26 cellular contexts compared by ENCODE assay signal in genomic region chr1:236085545-236086159, GRCh38. TPM values are rescaled to one million over a fixed set of nuclear protein-coding genes. Genes with fewer than 3 reads are reported as not detected.
A peak's percentile ranks its signal among the peaks of the same experiment; 100 is the strongest.
DNase-seq lines count a peak whose midpoint lies in the region; ATAC-seq, FAIRE-seq and TF ChIP-seq lines count a peak whose summit lies in the region.
"Had no signal": no experiment of that assay in that cellular context is flagged by ENCODE, and none has a peak within 500 bp of the region (broad histone marks: within the 10 kb centered on the region; RNA-seq: fewer than 3 reads in every experiment).

No MANE protein-coding gene starts in this region.

- H3K79me2 ChIP-seq in trophoblast cell (ENCODE audit: control insufficient read depth, insufficient read depth, low read length, poor library complexity), result no peaks in the 10 kb centered on the region

- H3K27me3 ChIP-seq in IMR-90 (ENCODE audit: control insufficient read depth, insufficient read depth, low read length) (no peaks in the 10 kb centered on the region), trophoblast cell (ENCODE audit: insufficient read depth, low read length) (no peaks in the 10 kb centered on the region), ovary (no peaks in the 10 kb centered on the region)
- H3K27me3 ChIP-seq: BLaER1, Peyer's patch had no signal

- H3K4me3 ChIP-seq in IMR-90 (ENCODE audit: insufficient read depth, low read depth, low read length) (no peak overlapping the region), trophoblast cell (ENCODE audit: low read depth, low read length) (no peak overlapping the region), ovary (no peak overlapping the region)
- H3K4me3 ChIP-seq: BLaER1, Peyer's patch, SK-N-MC had no signal

- H3K23ac ChIP-seq in IMR-90 (ENCODE audit: low read depth, low read length) (no peak overlapping the region), trophoblast cell (ENCODE audit: low read length) (peak overlapping the region; percentile 27)

- TF ChIP-seq POLR2A in GM12891 (IDR thresholded peaks at IDR 0.05; ENCODE audit: low read depth, low read length), result no peak
- TF ChIP-seq POLR2A in IMR-90 (IDR thresholded peaks at IDR 0.05; ENCODE audit: low read depth, low read length), result no peak
- no peak for TF ChIP-seq POLR2A in ovary (IDR thresholded peaks at IDR 0.05)

- no peaks in the 10 kb centered on the region for H3K79me1 ChIP-seq in IMR-90 (ENCODE audit: low read depth in 1 of 2, low read length in 2 of 2)
- no peaks in the 10 kb centered on the region for H3K79me1 ChIP-seq in trophoblast cell (ENCODE audit: low read length)

- H3K56ac ChIP-seq in IMR-90 (ENCODE audit: extremely low read depth, insufficient read depth, low read length), result no peak overlapping the region

- DNase-seq in GM12891 (ENCODE audit: insufficient read length, low spot score), result no peak
- DNase-seq in IMR-90, result no peak
- no peak for DNase-seq in endothelial cell (ENCODE audit: low spot score)
- no peak for DNase-seq in trophoblast cell
- no peak for DNase-seq in head of caudate nucleus
- DNase-seq in activated CD4-positive, alpha-beta T cell treated with anti-CD3 and anti-CD28 coated beads for 4 hours, result no peak
- no peak for DNase-seq in ovary
- DNase-seq: CD4-positive, CD25-positive, alpha-beta regulatory T cell; GOT3; HCEC 1CT; NCI-H1048; NCI-H1417; NCI-H1694; NCI-H2081; NCI-H226; NCI-H510A; NCI-H69; SIG-M5 had no signal

- H3K9ac ChIP-seq in IMR-90 (ENCODE audit: low read depth, low read length) (no peak overlapping the region), trophoblast cell (ENCODE audit: low read length) (no peak overlapping the region)
- H3K9ac ChIP-seq: BLaER1, KMS-11 had no signal

- no peak for TF ChIP-seq EP300 in ovary (IDR thresholded peaks at IDR 0.05)

- 91% methylated on average over 6 of the region's 6 CpGs; no CpG with 5 or more reads in 1 of the 2 experiments for WGBS in IMR-90 (ENCODE audit: extremely low coverage in 2 of 2, insufficient read length in 1 of 2), 2 experiments
- 100% methylated on average over 1 of the region's 6 CpGs for WGBS in trophoblast cell (ENCODE audit: extremely low coverage, insufficient coverage, insufficient read length)
- whole genome bisulfite sequencing in ovary, 3 donors, result 80 to 91% (median 85%) methylated on average over 6 of the region's 6 CpGs

- peaks cover 7% of the 10 kb centered on the region; the same call in 1 of the 2 replicates for H3K4me1 ChIP-seq in IMR-90 (ENCODE audit: control insufficient read depth, insufficient read depth, low read length)
- H3K4me1 ChIP-seq in trophoblast cell (ENCODE audit: control insufficient read depth in 1 of 2, insufficient read depth in 2 of 2, low read length in 2 of 2), result no peaks in the 10 kb centered on the region
- peaks cover 4% of the 10 kb centered on the region for H3K4me1 ChIP-seq in ovary (ENCODE audit: insufficient read depth)
- H3K4me1 ChIP-seq: BLaER1, Peyer's patch had no signal

- no peak overlapping the region for H3K14ac ChIP-seq in IMR-90 (replicated peaks; ENCODE audit: low read depth, low read length)
- no peak overlapping the region for H3K14ac ChIP-seq in trophoblast cell (ENCODE audit: low read length)

- no peak overlapping the region for H3K18ac ChIP-seq in IMR-90 (ENCODE audit: low read depth, low read length)
- no peak overlapping the region for H3K18ac ChIP-seq in trophoblast cell (ENCODE audit: low read length)

- H2BK120ac ChIP-seq in IMR-90 (ENCODE audit: low read depth, low read length), result no peak overlapping the region
- H2BK120ac ChIP-seq in trophoblast cell (ENCODE audit: insufficient read depth, low read length, poor library complexity), result no peak overlapping the region

- peak overlapping the region; percentile 48 for H2BK5ac ChIP-seq in IMR-90 (ENCODE audit: low read depth, low read length, poor library complexity, severe bottlenecking)
- no peak overlapping the region for H2BK5ac ChIP-seq in trophoblast cell (ENCODE audit: low read depth, low read length, poor library complexity)

- CTCF ChIA-PET in IMR-90 (lab: Yijun Ruan, JAX), result no interaction called here

- BruUV-seq in IMR-90 (replicated peaks; lab: Mats Ljungman, UMichigan), result no TSS peak

- H2AK5ac ChIP-seq in IMR-90 (ENCODE audit: low read depth, low read length), result peak overlapping the region; percentile 77; the same call in 1 of the 2 replicates
- H2AK5ac ChIP-seq in trophoblast cell (ENCODE audit: low read length), result no peak overlapping the region

- no peak overlapping the region for H4K12ac ChIP-seq in trophoblast cell (ENCODE audit: low read depth, low read length)

- H2BK15ac ChIP-seq in IMR-90 (ENCODE audit: low read depth, low read length), result no peak overlapping the region

- H3K4me3 Mint-ChIP-seq in endothelial cell (ENCODE audit: unreplicated experiment), result peak overlapping the region; percentile 45
- H3K4me3 Mint-ChIP-seq: CD4-positive, CD25-positive, alpha-beta regulatory T cell had no signal

- H3K36me3 Mint-ChIP-seq in endothelial cell (ENCODE audit: low read depth, unreplicated experiment), result peaks cover 8% of the 10 kb centered on the region
- H3K36me3 Mint-ChIP-seq: CD4-positive, CD25-positive, alpha-beta regulatory T cell had no signal

- H3K4ac ChIP-seq in IMR-90 (ENCODE audit: low read depth, low read length), result no peak overlapping the region
- H3K4ac ChIP-seq in trophoblast cell (ENCODE audit: low read depth, low read length), result no peak overlapping the region

- H3K4me1 Mint-ChIP-seq in endothelial cell (ENCODE audit: unreplicated experiment), result peaks cover 26% of the 10 kb centered on the region

- ATAC-seq in IMR-90 (ENCODE audit: low read depth) (no peak), GM21381 (IDR thresholded peaks at IDR 0.05; ENCODE audit: unreplicated experiment) (no peak)

- H4K91ac ChIP-seq in IMR-90 (ENCODE audit: insufficient read depth, low read depth, low read length) (no peak overlapping the region; the same call in 1 of the 2 replicates), trophoblast cell (ENCODE audit: low read depth, low read length) (no peak overlapping the region)

- H3K9me3 ChIP-seq in IMR-90 (ENCODE audit: control insufficient read depth, insufficient read depth, low read length) (peaks cover 4% of the 10 kb centered on the region), trophoblast cell (ENCODE audit: insufficient read depth, low read depth, low read length) (peaks cover 3% of the 10 kb centered on the region), ovary (no peaks in the 10 kb centered on the region)
- H3K9me3 ChIP-seq: BLaER1 had no signal

- no peaks in the 10 kb centered on the region for H4K20me1 ChIP-seq in IMR-90 (ENCODE audit: insufficient read depth, low read length)
- H4K20me1 ChIP-seq: BLaER1 had no signal

- no peak for TF ChIP-seq CTCF in IMR-90 (conservative IDR thresholded peaks at IDR 0.05; ENCODE audit: low read depth, low read length)
- no peak for TF ChIP-seq CTCF in endothelial cell (IDR thresholded peaks at IDR 0.05; ENCODE audit: unreplicated experiment)
- no peak for TF ChIP-seq CTCF in ovary (IDR thresholded peaks at IDR 0.05)

- H3K9me3 Mint-ChIP-seq in endothelial cell (ENCODE audit: unreplicated experiment), result peaks cover 4% of the 10 kb centered on the region

- dilution Hi-C loops in IMR-90 (cut with HindIII; ENCODE audit: low sequenced_read_pairs, unreplicated experiment), result no loop called here

- H2BK12ac ChIP-seq in trophoblast cell (ENCODE audit: low read length), result no peak overlapping the region

- FAIRE-seq in GM12891 (lab: Jason Lieb, UNC), result peak; percentile 81
- FAIRE-seq: D721Med had no signal

- no peak overlapping the region for H2AFZ ChIP-seq in IMR-90 (replicated peaks; ENCODE audit: low read length, poor library complexity)
- H2AFZ ChIP-seq in trophoblast cell (ENCODE audit: insufficient read depth, low read length, poor library complexity), result no peak overlapping the region

- no peak overlapping the region for H4K5ac ChIP-seq in IMR-90 (ENCODE audit: low read depth, low read length)

- no peaks in the 10 kb centered on the region for H3K36me3 ChIP-seq in IMR-90 (ENCODE audit: control insufficient read depth, insufficient read depth, low read length)
- H3K36me3 ChIP-seq in trophoblast cell (ENCODE audit: control insufficient read depth in 1 of 2, insufficient read depth in 2 of 2, low read length in 2 of 2), result no peaks in the 10 kb centered on the region
- no peaks in the 10 kb centered on the region for H3K36me3 ChIP-seq in ovary
- H3K36me3 ChIP-seq: BLaER1, Peyer's patch had no signal

- no peak overlapping the region for H3K4me2 ChIP-seq in IMR-90 (ENCODE audit: low read depth, low read length)
- no peak overlapping the region for H3K4me2 ChIP-seq in trophoblast cell (ENCODE audit: low read length)
- H3K4me2 ChIP-seq: BLaER1, KMS-11 had no signal

- H3K27ac Mint-ChIP-seq in endothelial cell (ENCODE audit: unreplicated experiment), result peak overlapping the region; percentile 43
- H3K27ac Mint-ChIP-seq: CD4-positive, CD25-positive, alpha-beta regulatory T cell had no signal

- H2BK20ac ChIP-seq in IMR-90 (ENCODE audit: low read depth, low read length), result no peak overlapping the region

- POLR2A ChIA-PET in IMR-90 (lab: Charles Lee; ENCODE audit: unreplicated experiment), result no interaction called here

- peaks cover 5% of the 10 kb centered on the region for H3K9me1 ChIP-seq in IMR-90 (ENCODE audit: insufficient read depth, low read length)

- in situ Hi-C loops in IMR-90 (cut with MboI; ENCODE audit: low sequenced_read_pairs), result no loop called here

- H3K27me3 Mint-ChIP-seq in endothelial cell (ENCODE audit: unreplicated experiment), result peaks cover 9% of the 10 kb centered on the region
- H3K27me3 Mint-ChIP-seq: CD4-positive, CD25-positive, alpha-beta regulatory T cell had no signal

- intact Hi-C loops in IMR-90 (cut with micrococcal nuclease) (no loop called here), head of caudate nucleus (cut with DNase I) (no loop called here), ovary (cut with DNase I) (no loop called here)

- H3K27ac ChIP-seq in IMR-90 (ENCODE audit: insufficient read depth, low read length) (no peak overlapping the region), trophoblast cell (ENCODE audit: low read depth, low read length) (no peak overlapping the region), ovary (no peak overlapping the region)
- H3K27ac ChIP-seq: BLaER1, HL-60, KMS-11, Peyer's patch, SK-N-MC had no signal

- no peak overlapping the region for H4K8ac ChIP-seq in IMR-90 (ENCODE audit: low read depth in 2 of 2, low read length in 2 of 2)
- no peak overlapping the region for H4K8ac ChIP-seq in trophoblast cell (ENCODE audit: low read depth, low read length)

- H2AK9ac ChIP-seq in IMR-90 (replicated peaks; ENCODE audit: low read depth, low read length, poor library complexity), result no peak overlapping the region

- no peak for TF ChIP-seq RAD21 in IMR-90 (IDR thresholded peaks at IDR 0.05; ENCODE audit: low read length)

RNA-seq across cellular contexts. Expression of gene NID1, which starts 20.8 kb away (rescaled TPM):
- 10.6 TPM for polyA plus RNA-seq in GM12891 (2012; ENCODE audit: low read depth, missing spikeins)
- total RNA-seq in IMR-90 (2012; rRNA removed), result 21.9 and 23.9 TPM in 2 replicates
- 80.8 and 83.3 TPM in 2 replicates for polyA plus RNA-seq in IMR-90 (2012; rRNA removed)
- polyA plus RNA-seq in IMR-90 (2012; cell fraction: cytosol; rRNA removed), result 47.5 and 63.2 TPM in 2 replicates
- 33.2 and 41.3 TPM in 2 replicates for polyA plus RNA-seq in IMR-90 (2012; cell fraction: nucleus; rRNA removed; ENCODE audit: low replicate concordance)
- 186 TPM for total RNA-seq in endothelial cell (ENCODE audit: unreplicated experiment)
- polyA plus RNA-seq in trophoblast cell (2013), result 19.5 and 21.5 TPM in 2 replicates
- total RNA-seq in ovary, result 100 to 1,000 TPM in 3 of 7 donors, 10 to 100 TPM in 4; 59.2 to 141 (median 72.0) TPM
- polyA plus RNA-seq in ovary, result 100 to 1,000 TPM in 1 of 2 donors, 10 to 100 TPM in 1; 76.4 to 147 TPM
- total RNA-seq: OCI-LY7 had no signal
- polyA plus RNA-seq: CD4-positive, CD25-positive, alpha-beta regulatory T cell had no signal

RNA-seq across cellular contexts. Expression of gene GPR137B, which starts 56.7 kb away (rescaled TPM):
- 13.7 TPM for polyA plus RNA-seq in GM12891 (2012; ENCODE audit: low read depth, missing spikeins)
- 4.5 and 5.3 TPM in 2 replicates for total RNA-seq in IMR-90 (2012; rRNA removed)
- 9.9 and 12.3 TPM in 2 replicates for polyA plus RNA-seq in IMR-90 (2012; rRNA removed)
- polyA plus RNA-seq in IMR-90 (2012; cell fraction: cytosol; rRNA removed), result 4.5 and 11.9 TPM in 2 replicates
- polyA plus RNA-seq in IMR-90 (2012; cell fraction: nucleus; rRNA removed; ENCODE audit: low replicate concordance), result 5.0 and 5.8 TPM in 2 replicates
- 18.2 TPM for total RNA-seq in endothelial cell (ENCODE audit: unreplicated experiment)
- polyA plus RNA-seq in trophoblast cell (2013), result 7.9 and 8.0 TPM in 2 replicates
- total RNA-seq in ovary, result 10 to 100 TPM; 11.4 to 35.2 (median 13.7) TPM
- polyA plus RNA-seq in ovary, result 10 to 100 TPM; 10.8 to 31.8 TPM
